1 cellular context compared by ENCODE assay signal in genomic region chr4:56387023-56388001, GRCh38.
TF ChIP-seq lines count a peak whose summit lies in the region.

Gene AASDH, minus strand, starts transcription at chr4:56387491. Its CDS starts 3,192 bp downstream, at chr4:56384299.

TF ChIP-seq in HepG2, 621 proteins besides CTCF, POLR2A, EP300 and RAD21 (continued from another document and continues in another):
- TF ChIP-seq KMT2A (CRISPR knock-in tag; IDR thresholded peaks at IDR 0.05): peak; percentile 94
- TF ChIP-seq ZUFSP (CRISPR knock-in tag; IDR thresholded peaks at IDR 0.05; ENCODE audit: borderline replicate concordance): no peak
- TF ChIP-seq TAF1 (CRISPR knock-in tag; IDR thresholded peaks at IDR 0.05): peak; percentile 95
- TF ChIP-seq STAG1 (CRISPR knock-in tag; IDR thresholded peaks at IDR 0.05): peak; percentile 4; the same call in 1 of the 2 replicates
- TF ChIP-seq ZSCAN25 (CRISPR knock-in tag; IDR thresholded peaks at IDR 0.05): no peak
- TF ChIP-seq ZNF83 (CRISPR knock-in tag; IDR thresholded peaks at IDR 0.05; ENCODE audit: borderline replicate concordance): no peak; the same call in 1 of the 2 replicates
- TF ChIP-seq ARNT (IDR thresholded peaks at IDR 0.05): no peak
- peak; percentile 87 for TF ChIP-seq ERF (CRISPR knock-in tag; IDR thresholded peaks at IDR 0.05)
- 0 out of 2 replicates have a peak, but pooled peaks have one; percentile 40 for TF ChIP-seq ARNTL (CRISPR knock-in tag; IDR thresholded peaks at IDR 0.05)
- no peak for TF ChIP-seq ZC3H13 (CRISPR knock-in tag; IDR thresholded peaks at IDR 0.05)
- no peak for TF ChIP-seq DNMT1 (CRISPR knock-in tag; IDR thresholded peaks at IDR 0.05)
- TF ChIP-seq ZNF282 (IDR thresholded peaks at IDR 0.05; ENCODE audit: partially characterized antibody): no peak
- TF ChIP-seq PHB2 (IDR thresholded peaks at IDR 0.05; ENCODE audit: partially characterized antibody): no peak
- TF ChIP-seq FOXA3 (CRISPR knock-in tag; IDR thresholded peaks at IDR 0.05): peak; percentile 81
- TF ChIP-seq FIP1L1 (IDR thresholded peaks at IDR 0.05; ENCODE audit: borderline replicate concordance, insufficient read depth, low read depth, low read length): peak; percentile 80; the same call in 1 of the 2 replicates
- peak; percentile 90 for TF ChIP-seq SPEN (CRISPR knock-in tag; IDR thresholded peaks at IDR 0.05; ENCODE audit: low read depth)
- TF ChIP-seq ZFP90 (CRISPR knock-in tag; IDR thresholded peaks at IDR 0.05; ENCODE audit: borderline replicate concordance): peak; percentile 65; the same call in 1 of the 2 replicates
- 0 out of 2 replicates have a peak, but pooled peaks have one; percentile 41 for TF ChIP-seq ZNF878 (CRISPR knock-in tag; IDR thresholded peaks at IDR 0.05)
- TF ChIP-seq AGO1 (IDR thresholded peaks at IDR 0.05; ENCODE audit: low read depth, low read length, poor library complexity, severe bottlenecking): no peak
- no peak for TF ChIP-seq TERF1 (CRISPR knock-in tag; IDR thresholded peaks at IDR 0.05)
- no peak for TF ChIP-seq ZBTB1 (CRISPR knock-in tag; IDR thresholded peaks at IDR 0.05; ENCODE audit: borderline replicate concordance)
- no peak for TF ChIP-seq PRDM15 (CRISPR knock-in tag; IDR thresholded peaks at IDR 0.05)
- no peak for TF ChIP-seq TAF15 (IDR thresholded peaks at IDR 0.05; ENCODE audit: low read depth, low read length, poor library complexity, severe bottlenecking)
- TF ChIP-seq SRF (IDR thresholded peaks at IDR 0.05; ENCODE audit: low read depth, low read length): peak; percentile 83
- TF ChIP-seq ZFP36L2 (CRISPR knock-in tag; IDR thresholded peaks at IDR 0.05): peak; percentile 64; the same call in 1 of the 2 replicates
- no peak for TF ChIP-seq LRRFIP1 (CRISPR knock-in tag; conservative IDR thresholded peaks at IDR 0.05)
- TF ChIP-seq GPBP1L1 (CRISPR knock-in tag; IDR thresholded peaks at IDR 0.05): no peak
- 0 out of 2 replicates have a peak, but pooled peaks have one; percentile 71 for TF ChIP-seq ZBTB44 (CRISPR knock-in tag; IDR thresholded peaks at IDR 0.05)
- TF ChIP-seq HNRNPLL (IDR thresholded peaks at IDR 0.05; ENCODE audit: low read depth, low read length, poor library complexity, severe bottlenecking): peak; percentile 62
- TF ChIP-seq POGK (CRISPR knock-in tag; conservative IDR thresholded peaks at IDR 0.05): peak; percentile 67
- TF ChIP-seq CCAR2 (optimal IDR thresholded peaks at IDR 0.05; ENCODE audit: low read depth, low read length): no peak
- 0 out of 2 replicates have a peak, but pooled peaks have one; percentile 25 for TF ChIP-seq SALL2 (CRISPR knock-in tag; IDR thresholded peaks at IDR 0.05)
- no peak; the same call in 1 of the 2 replicates for TF ChIP-seq ZBTB38 (CRISPR knock-in tag; IDR thresholded peaks at IDR 0.05)
- peak; percentile 70; the same call in 1 of the 2 replicates for TF ChIP-seq NR2F2 (IDR thresholded peaks at IDR 0.05; ENCODE audit: borderline replicate concordance, low read depth)
- no peak for TF ChIP-seq SOX13 (IDR thresholded peaks at IDR 0.05)
- peak in 1 of 2 experiments; percentile 35; a peak in 2 of 4 replicates for TF ChIP-seq SOX13 (CRISPR knock-in tag; conservative IDR thresholded peaks at IDR 0.05 in 1 of 2, IDR thresholded peaks at IDR 0.05 in 1 of 2)
- peak; percentile 53; the same call in 1 of the 2 replicates for TF ChIP-seq HMGXB3 (CRISPR knock-in tag; IDR thresholded peaks at IDR 0.05; ENCODE audit: borderline replicate concordance)
- TF ChIP-seq PRMT3 (CRISPR knock-in tag; IDR thresholded peaks at IDR 0.05; ENCODE audit: borderline replicate concordance, low read depth): no peak
- TF ChIP-seq YEATS4 (CRISPR knock-in tag; IDR thresholded peaks at IDR 0.05; ENCODE audit: borderline replicate concordance): peak; percentile 62; the same call in 1 of the 2 replicates
- TF ChIP-seq HOXA5 (CRISPR knock-in tag; IDR thresholded peaks at IDR 0.05): peak; percentile 71
- TF ChIP-seq ZNF776 (CRISPR knock-in tag; IDR thresholded peaks at IDR 0.05): no peak
- TF ChIP-seq ZBTB46 (CRISPR knock-in tag; IDR thresholded peaks at IDR 0.05; ENCODE audit: borderline replicate concordance): no peak
